In genomic region chr12:124419292-124420040, GRCh38 we compare ENCODE assay signal across 2 cellular contexts.
TF ChIP-seq lines count a peak whose summit lies in the region.

No MANE protein-coding gene starts in this region.

TF ChIP-seq in IMR-90, 13 proteins besides CTCF, POLR2A, EP300 and RAD21:
- TF ChIP-seq NFE2L2 (IDR thresholded peaks at IDR 0.05; ENCODE audit: low read depth, low read length) (peak; percentile 34; the same call in 1 of the 2 replicates), RCOR1 (IDR thresholded peaks at IDR 0.05; ENCODE audit: insufficient replicate concordance, low read length) (peak; percentile 58), RFX5 (IDR thresholded peaks at IDR 0.05; ENCODE audit: low read depth, low read length) (no peak), MXI1 (IDR thresholded peaks at IDR 0.05; ENCODE audit: borderline replicate concordance, low read depth, low read length) (0 out of 2 replicates have a peak, but pooled peaks have one; percentile 18), CHD1 (IDR thresholded peaks at IDR 0.05; ENCODE audit: low read depth, low read length) (no peak), USF2 (IDR thresholded peaks at IDR 0.05; ENCODE audit: low read depth, low read length) (no peak), FOS (IDR thresholded peaks at IDR 0.05; ENCODE audit: low read depth, low read length) (peak; percentile 31; the same call in 1 of the 2 replicates), MAFK (IDR thresholded peaks at IDR 0.05; ENCODE audit: low read depth, low read length) (no peak), MAZ (IDR thresholded peaks at IDR 0.05; ENCODE audit: borderline replicate concordance, low read depth, low read length) (no peak), SMC3 (IDR thresholded peaks at IDR 0.05; ENCODE audit: low read depth, low read length) (no peak), BHLHE40 (IDR thresholded peaks at IDR 0.05; ENCODE audit: low read depth, low read length) (0 out of 2 replicates have a peak, but pooled peaks have one; percentile 45), CEBPB (IDR thresholded peaks at IDR 0.05; ENCODE audit: low read depth, low read length) (no peak), ELK1 (IDR thresholded peaks at IDR 0.05; ENCODE audit: borderline replicate concordance, low read depth, low read length) (no peak)
TF ChIP-seq in IMR-90: peak in this region for 5.

TF ChIP-seq in K562, 482 proteins besides CTCF, POLR2A, EP300 and RAD21:
- TF ChIP-seq ZBTB40 (IDR thresholded peaks at IDR 0.05) (peak; percentile 95), ZBTB40 (CRISPR knock-in tag; IDR thresholded peaks at IDR 0.05) (peak; percentile 96), RFX1 (IDR thresholded peaks at IDR 0.05) (peak; percentile 67; the same call in 1 of the 2 replicates), ZKSCAN1 (IDR thresholded peaks at IDR 0.05; ENCODE audit: low read depth, low read length) (0 out of 2 replicates have a peak, but pooled peaks have one; percentile 30), ZBTB33 (CRISPR knock-in tag; IDR thresholded peaks at IDR 0.05) (0 out of 2 replicates have a peak, but pooled peaks have one; percentile 1), ZNF239 (CRISPR knock-in tag; IDR thresholded peaks at IDR 0.05) (no peak), TBP (optimal IDR thresholded peaks at IDR 0.05; ENCODE audit: low read depth, low read length) (no peak), FOXJ3 (CRISPR knock-in tag; IDR thresholded peaks at IDR 0.05) (peak; percentile 66), TRIM28 (IDR thresholded peaks at IDR 0.05) (no peak)
